ENCODE assay signal across 15 cellular contexts in the genomic region with DNA sequence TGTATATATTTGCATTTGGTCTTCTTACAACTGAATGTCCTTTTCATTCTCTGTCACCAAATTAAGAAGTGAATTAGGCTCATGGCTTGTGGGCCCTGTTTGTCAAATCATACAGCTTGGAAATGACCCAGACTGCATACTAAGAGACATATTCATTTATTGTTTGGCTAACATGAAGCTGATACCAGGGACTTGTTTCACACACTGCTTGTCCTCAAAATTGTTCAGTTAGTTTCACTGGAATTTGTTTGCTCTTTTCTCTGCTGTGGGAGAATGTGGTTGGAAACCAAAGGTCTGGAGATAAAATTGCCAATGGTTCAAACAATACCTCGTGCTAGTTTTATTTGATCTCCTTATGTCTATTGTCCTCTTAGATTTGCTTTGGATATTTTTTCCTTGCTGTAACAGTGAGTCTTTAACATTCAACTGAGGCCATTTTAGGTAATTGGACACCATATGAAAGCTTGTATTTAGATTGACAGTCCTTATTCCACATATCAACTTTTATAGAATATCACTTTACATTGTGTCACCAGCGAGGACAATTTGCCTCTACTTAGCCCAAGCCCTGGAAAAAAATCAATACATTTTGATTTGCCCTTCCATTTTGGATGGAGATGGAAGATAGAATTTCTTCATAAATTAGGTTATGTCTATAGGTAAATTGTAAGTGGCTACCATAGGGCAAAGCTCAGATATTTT.
A peak's percentile ranks its signal among the peaks of the same experiment; 100 is the strongest.
DNase-seq lines count a peak whose midpoint lies in the region; FAIRE-seq and TF ChIP-seq lines count a peak whose summit lies in the region.
"Had no signal": no experiment of that assay in that cellular context is flagged by ENCODE, and none has a peak within 500 bp of the region (broad histone marks: within the 10 kb centered on the region; RNA-seq: fewer than 3 reads in every experiment).

No MANE protein-coding gene starts in this region.

- no peak for TF ChIP-seq CTCF in fibroblast of mammary gland (conservative IDR thresholded peaks at IDR 0.05; ENCODE audit: control insufficient read depth, insufficient read depth, low read depth, low read length)
- TF ChIP-seq CTCF in chondrocyte (IDR thresholded peaks at IDR 0.05), result no peak

- no peak overlapping the region for H3K4me3 ChIP-seq in MG63
- no peak overlapping the region for H3K4me3 ChIP-seq in fibroblast of mammary gland (ENCODE audit: control insufficient read depth, low read depth, low read length)
- H3K4me3 ChIP-seq in CD4-positive, alpha-beta memory T cell (ENCODE audit: low read length in 2 of 2), result no peak overlapping the region

- no peak for FAIRE-seq in HTR-8/SVneo (lab: Jason Lieb, UNC)
- FAIRE-seq: A204.1 had no signal

- no peak overlapping the region for H3K4me3 Mint-ChIP-seq in activated naive CD4-positive, alpha-beta T cell treated with anti-CD3 and anti-CD28 coated beads, Interleukin-2, amount 50 U/mL, for 24 hours
- no peak overlapping the region for H3K4me3 Mint-ChIP-seq in chondrocyte (ENCODE audit: unreplicated experiment)
- H3K4me3 Mint-ChIP-seq in CD4-positive, alpha-beta memory T cell, result no peak overlapping the region
- H3K4me3 Mint-ChIP-seq: B cell; CD8-positive, alpha-beta T cell had no signal

- peaks cover 48% of the 10 kb centered on the region for H3K9me3 ChIP-seq in MG63
- H3K9me3 ChIP-seq in CD4-positive, alpha-beta memory T cell (ENCODE audit: control insufficient read depth in 1 of 2, low read length in 2 of 2), result no peaks in the 10 kb centered on the region

- no peaks in the 10 kb centered on the region for H3K9me3 Mint-ChIP-seq in activated naive CD4-positive, alpha-beta T cell treated with anti-CD3 and anti-CD28 coated beads, Interleukin-2, amount 50 U/mL, for 24 hours
- no peaks in the 10 kb centered on the region for H3K9me3 Mint-ChIP-seq in chondrocyte (ENCODE audit: low read depth)
- H3K9me3 Mint-ChIP-seq in CD4-positive, alpha-beta memory T cell, result no peaks in the 10 kb centered on the region
- H3K9me3 Mint-ChIP-seq: CD8-positive, alpha-beta T cell had no signal

- H3K27ac Mint-ChIP-seq in activated naive CD4-positive, alpha-beta T cell treated with anti-CD3 and anti-CD28 coated beads, Interleukin-2, amount 50 U/mL, for 24 hours, result peak overlapping the region; percentile 13
- H3K27ac Mint-ChIP-seq in chondrocyte (ENCODE audit: unreplicated experiment), result no peak overlapping the region
- H3K27ac Mint-ChIP-seq in CD4-positive, alpha-beta memory T cell, result no peak overlapping the region
- H3K27ac Mint-ChIP-seq: B cell; CD8-positive, alpha-beta T cell had no signal

- H3K4me1 ChIP-seq in CD4-positive, alpha-beta memory T cell (ENCODE audit: insufficient read depth, low read length), result no peaks in the 10 kb centered on the region

- intact Hi-C loops in CD4-positive, alpha-beta memory T cell (cut with micrococcal nuclease), result no loop called here

- no peaks in the 10 kb centered on the region for H3K27me3 ChIP-seq in MG63
- H3K27me3 ChIP-seq in CD4-positive, alpha-beta memory T cell (ENCODE audit: insufficient read depth, low read length), result no peaks in the 10 kb centered on the region

- peaks cover 36% of the 10 kb centered on the region for H3K36me3 ChIP-seq in MG63
- no peaks in the 10 kb centered on the region for H3K36me3 ChIP-seq in CD4-positive, alpha-beta memory T cell (ENCODE audit: insufficient read depth, low read length)

- no peaks in the 10 kb centered on the region for H3K36me3 Mint-ChIP-seq in activated naive CD4-positive, alpha-beta T cell treated with anti-CD3 and anti-CD28 coated beads, Interleukin-2, amount 50 U/mL, for 24 hours
- H3K36me3 Mint-ChIP-seq in chondrocyte (ENCODE audit: low read depth), result no peaks in the 10 kb centered on the region
- no peaks in the 10 kb centered on the region for H3K36me3 Mint-ChIP-seq in CD4-positive, alpha-beta memory T cell
- H3K36me3 Mint-ChIP-seq: CD8-positive, alpha-beta T cell had no signal

- H3K27me3 Mint-ChIP-seq in activated naive CD4-positive, alpha-beta T cell treated with anti-CD3 and anti-CD28 coated beads, Interleukin-2, amount 50 U/mL, for 24 hours, result no peaks in the 10 kb centered on the region
- peaks cover 15% of the 10 kb centered on the region for H3K27me3 Mint-ChIP-seq in chondrocyte (ENCODE audit: low read depth)
- H3K27me3 Mint-ChIP-seq in CD4-positive, alpha-beta memory T cell, result peaks cover 3 to 4% of the 10 kb centered on the region in 2 donors

- CTCF ChIA-PET in CD4-positive, alpha-beta memory T cell (lab: Charles Lee; ENCODE audit: partially characterized antibody), result interaction anchor here (1.2 kb wide), 1 partner anchor 51 kb away, joined by 3 read pairs; no protein-coding TSS in a partner anchor

- POLR2A ChIA-PET in CD4-positive, alpha-beta memory T cell (lab: Charles Lee; ENCODE audit: partially characterized antibody), result no interaction called here

- H3K4me1 Mint-ChIP-seq in activated naive CD4-positive, alpha-beta T cell treated with anti-CD3 and anti-CD28 coated beads, Interleukin-2, amount 50 U/mL, for 24 hours, result peaks cover 20% of the 10 kb centered on the region
- no peaks in the 10 kb centered on the region for H3K4me1 Mint-ChIP-seq in chondrocyte (ENCODE audit: low read depth)
- H3K4me1 Mint-ChIP-seq in CD4-positive, alpha-beta memory T cell, result no peaks in the 10 kb centered on the region
- H3K4me1 Mint-ChIP-seq: B cell had no signal

- H3K27ac ChIP-seq in CD4-positive, alpha-beta memory T cell (ENCODE audit: low read depth, low read length), result no peak overlapping the region

- DNase-seq in activated naive CD4-positive, alpha-beta T cell treated with anti-CD3 and anti-CD28 coated beads, Interleukin-2, amount 50 U/mL, for 16 hours, result no peak
- peak; percentile 37 for DNase-seq in MG63
- peak; percentile 49 for DNase-seq in fibroblast of mammary gland (ENCODE audit: low read depth)
- DNase-seq in DMS53 (lab: John Stamatoyannopoulos, UW), result no peak
- no peak for DNase-seq in HTR-8/SVneo (ENCODE audit: insufficient read length, low spot score)
- DNase-seq in chondrocyte (ENCODE audit: low spot score), result no peak
- DNase-seq in CD4-positive, alpha-beta memory T cell, result no peak
- DNase-seq: CD8-positive, alpha-beta T cell; NCI-H1092; NCI-H1694 treated with DMSO at 0.1 percent for 48 hours; NCI-H524; SIG-M5 had no signal

Comparison
In these comparisons a context has a peak if more than half of its experiments do, and no peak if none do; other contexts are left out.
1. DNase-seq: peak in MG63 (single experiment) and fibroblast of mammary gland (single experiment); none in activated naive CD4-positive, alpha-beta T cell treated with anti-CD3 and anti-CD28 coated beads, Interleukin-2, amount 50 U/mL, for 16 hours (single experiment), DMS53 (single experiment), HTR-8/SVneo (single experiment), chondrocyte (single experiment) and CD4-positive, alpha-beta memory T cell (0 of 5).